Comparison of ENCODE assay signal across 17 cellular contexts in genomic region chr16:82638095-82638798, GRCh38. TPM values are rescaled to one million over a fixed set of nuclear protein-coding genes. Genes with fewer than 3 reads are reported as not detected.
DNase-seq lines count a peak whose midpoint lies in the region; ATAC-seq and TF ChIP-seq lines count a peak whose summit lies in the region.
"Had no signal": no experiment of that assay in that cellular context is flagged by ENCODE, and none has a peak within 500 bp of the region (broad histone marks: within the 10 kb centered on the region; RNA-seq: fewer than 3 reads in every experiment).

No MANE protein-coding gene starts in this region.

- no peak overlapping the region for H3K4me3 ChIP-seq in heart right ventricle
- H3K4me3 ChIP-seq in brain microvascular endothelial cell (ENCODE audit: low read depth, low read length), result no peak overlapping the region
- H3K4me3 ChIP-seq: adrenal gland, SK-N-MC, upper lobe of left lung had no signal

- H3K4me1 ChIP-seq in heart right ventricle, result peaks cover 13 to 82% (median 46%) of the 10 kb centered on the region in 9 donors
- H3K4me1 ChIP-seq: adrenal gland, upper lobe of left lung had no signal

- no peaks in the 10 kb centered on the region for H3K27me3 ChIP-seq in heart right ventricle
- H3K27me3 ChIP-seq in brain microvascular endothelial cell (replicated peaks), result no peaks in the 10 kb centered on the region
- H3K27me3 ChIP-seq: adrenal gland, upper lobe of left lung had no signal

- H3K9me3 ChIP-seq in heart right ventricle, result no peaks in the 10 kb centered on the region
- H3K9me3 ChIP-seq: adrenal gland, upper lobe of left lung had no signal

- in situ Hi-C loops in brain microvascular endothelial cell (cut with HindIII; ENCODE audit: low pct_ligation_motif_present, low sequenced_read_pairs), result loop anchor here (25.0 kb wide), 1 partner anchor 424 kb away; no protein-coding TSS in a partner anchor

- no peak for TF ChIP-seq CTCF in heart right ventricle (IDR thresholded peaks at IDR 0.05)
- TF ChIP-seq CTCF in brain microvascular endothelial cell (IDR thresholded peaks at IDR 0.05; ENCODE audit: low read depth, low read length, missing control alignments), result no peak

- H3K27ac ChIP-seq in heart right ventricle, result peak overlapping the region in 8 of 10 donors; percentile 39 to 76 (median 56)
- peak overlapping the region; percentile 93 for H3K27ac ChIP-seq in brain microvascular endothelial cell
- H3K27ac ChIP-seq: adrenal gland, HL-60, SK-N-MC, upper lobe of left lung had no signal

- DNase-seq in heart right ventricle (no peak), Right ventricle myocardium inferior (ENCODE audit: missing footprints) (no peak), brain microvascular endothelial cell (peak; percentile 88), hepatic stellate cell (ENCODE audit: low spot score) (peak; percentile 76), NCI-H146 (lab: John Stamatoyannopoulos, UW) (no peak)
- no peak for DNase-seq in stimulated activated naive CD8-positive, alpha-beta T cell treated with anti-CD3 and anti-CD28 coated beads, Interleukin-15, Interleukin-2, amounts not matched to agents 100 U/mL and 50 U/mL, for 24 hours
- DNase-seq: activated CD4-positive, CD25-positive, alpha-beta regulatory T cell; adrenal gland; DND-41; NCI-H748 treated with DMSO at 0.1 percent for 48 hours; stimulated activated CD4-positive, alpha-beta T cell treated with anti-CD3 and anti-CD28 coated beads, Interleukin-12 subunit alpha, Interleukin-12 subunit beta, amount 100 ng/mL, for 4 hours; upper lobe of left lung had no signal

- ATAC-seq in heart right ventricle (peak in 4 of 8 donors; percentile 27 to 54 (median 37)), Right ventricle myocardium inferior (no peak), HG02763 (IDR thresholded peaks at IDR 0.05; ENCODE audit: unreplicated experiment) (no peak), GM18520 (IDR thresholded peaks at IDR 0.05; ENCODE audit: unreplicated experiment) (no peak)
- no peak for ATAC-seq in stimulated activated naive CD8-positive, alpha-beta T cell treated with anti-CD3 and anti-CD28 coated beads, Interleukin-15, Interleukin-2, amounts not matched to agents 100 U/mL and 50 U/mL, for 24 hours
- ATAC-seq: natural killer cell treated with Interleukin-12 subunit alpha and Interleukin-12 subunit beta and Interleukin-15 and Interleukin-18, amount 100 ng/mL, for 72 hours had no signal

- WGBS in heart right ventricle, 2 donors, result 44 to 56% methylated on average over 4 of the region's 4 CpGs

- no peaks in the 10 kb centered on the region for H3K36me3 ChIP-seq in heart right ventricle
- no peaks in the 10 kb centered on the region for H3K36me3 ChIP-seq in brain microvascular endothelial cell (replicated peaks)
- H3K36me3 ChIP-seq: adrenal gland, upper lobe of left lung had no signal

- intact Hi-C loops in heart right ventricle (cut with DNase I) (loop anchor here in 4 of 10 donors (5.0 to 10.0 kb wide), 5 partner anchors 64 to 427 kb away; no protein-coding TSS in a partner anchor), Right ventricle myocardium inferior (cut with DNase I) (no loop called here)

RNA-seq across cellular contexts. Expression of gene CDH13, which starts 11.5 kb away (rescaled TPM):
- 100 to 1,000 TPM; 126 to 221 (median 173) TPM for total RNA-seq in heart right ventricle
- polyA plus RNA-seq in heart right ventricle, result 10 to 100 TPM; 15.5 to 40.9 TPM
- 173 TPM for total RNA-seq in Right ventricle myocardium inferior
- total RNA-seq: natural killer cell treated with Interleukin-12 subunit alpha and Interleukin-12 subunit beta and Interleukin-15 and Interleukin-18, amount 100 ng/mL, for 72 hours had no signal

Comparison
In these comparisons a context has a peak if more than half of its experiments do, and no peak if none do; other contexts are left out.
1. DNase-seq: peak in brain microvascular endothelial cell (single experiment) and hepatic stellate cell (single experiment); none in heart right ventricle (0 of 2), Right ventricle myocardium inferior (single experiment), stimulated activated naive CD8-positive, alpha-beta T cell treated with anti-CD3 and anti-CD28 coated beads, Interleukin-15, Interleukin-2, amounts not matched to agents 100 U/mL and 50 U/mL, for 24 hours (single experiment) and NCI-H146 (single experiment).